ENCODE assay signal across 16 cellular contexts in the genomic region with DNA sequence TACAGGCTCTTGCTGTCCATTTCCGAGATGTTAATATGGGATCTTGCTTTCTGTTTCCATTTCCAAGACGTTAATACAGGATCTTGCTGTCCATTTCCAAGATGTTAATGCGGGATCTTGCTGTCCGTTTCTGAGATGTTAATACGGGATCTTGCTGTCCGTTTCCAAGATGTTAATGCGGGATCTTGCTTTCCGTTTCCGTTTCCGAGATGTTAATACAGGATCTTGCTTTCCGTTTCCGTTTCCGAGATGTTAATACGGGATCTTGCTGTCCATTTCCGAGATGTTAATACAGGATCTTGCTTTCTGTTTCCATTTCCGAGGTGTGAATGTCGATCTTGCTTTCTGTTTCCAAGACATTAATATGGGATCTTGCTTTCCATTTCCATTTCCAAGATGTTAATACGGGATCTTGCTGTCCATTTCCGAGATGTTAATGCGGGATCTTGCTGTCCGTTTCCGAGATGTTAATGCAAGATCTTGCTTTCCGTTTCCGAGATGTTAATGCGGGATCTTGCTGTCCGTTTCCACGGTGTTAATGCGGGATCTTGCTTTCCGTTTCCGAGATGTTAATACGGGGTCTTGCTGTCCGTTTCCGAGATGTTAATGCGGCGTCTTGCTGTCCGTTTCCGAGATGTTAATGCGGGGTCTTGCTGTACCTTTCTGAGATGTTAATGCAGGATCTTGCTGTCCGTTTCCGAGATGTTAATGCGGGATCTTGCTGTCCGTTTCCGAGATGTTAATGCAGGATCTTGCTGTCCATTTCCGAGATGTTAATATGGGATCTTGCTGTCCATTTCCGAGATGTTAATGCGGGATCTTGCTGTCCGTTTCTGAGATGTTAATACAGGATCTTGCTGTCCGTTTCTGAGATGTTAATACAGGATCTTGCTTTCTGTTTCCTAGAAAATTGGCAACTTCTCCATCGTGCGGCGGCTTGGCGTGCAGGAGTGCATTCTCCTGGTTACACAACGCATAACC. TPM values are rescaled to one million over a fixed set of nuclear protein-coding genes. Genes with fewer than 3 reads are reported as not detected.
DNase-seq lines count a peak whose midpoint lies in the region; ATAC-seq and TF ChIP-seq lines count a peak whose summit lies in the region.
"Had no signal": no experiment of that assay in that cellular context is flagged by ENCODE, and none has a peak within 500 bp of the region (broad histone marks: within the 10 kb centered on the region; RNA-seq: fewer than 3 reads in every experiment).

No MANE protein-coding gene starts in this region.

- no peak overlapping the region for H4K8ac ChIP-seq in neuronal stem cell (ENCODE audit: low read depth, low read length)

- intact Hi-C loops in left lung (cut with DNase I): no loop called here

- H3K4ac ChIP-seq in neuronal stem cell (ENCODE audit: low read length): no peak overlapping the region

- H2AK5ac ChIP-seq in neuronal stem cell (ENCODE audit: low read depth, low read length): no peak overlapping the region

- WGBS in neuronal stem cell (ENCODE audit: extremely low coverage in 2 of 2, insufficient read length in 2 of 2, insufficient replicate concordance in 1 of 2), 2 donors: no CpG with 5 or more reads among the region's 53 CpGs

- no peak overlapping the region for H2BK15ac ChIP-seq in neuronal stem cell (ENCODE audit: low read length)

- DNase-seq in GM12865 (ENCODE audit: low read depth) (peak; percentile 63), SK-MEL-5 (ENCODE audit: low read depth, low spot score) (peak; percentile 13), fibroblast of gingiva (ENCODE audit: low read depth) (peak; percentile 50), neuronal stem cell (ENCODE audit: low spot score) (peak; percentile 57), left lung (no peak), NCI-H1417 treated with DMSO at 0.1 percent for 48 hours (lab: John Stamatoyannopoulos, UW) (no peak)
- no peak for DNase-seq in activated CD8-positive, alpha-beta memory T cell treated with anti-CD3 and anti-CD28 coated beads for 24 hours
- DNase-seq: activated effector memory CD4-positive, alpha-beta T cell treated with Interleukin-2 at 50 U/mL for 16 hours; DMS 273 treated with DMSO at 0.1 percent for 48 hours; H7; NCI-H1105 treated with DMSO at 0.1 percent for 48 hours; nephron progenitor cell; stimulated activated CD4-positive, alpha-beta T cell treated with anti-CD3 and anti-CD28 coated beads, Interleukin-4, amount 100 ng/mL, for 1 hour; WERI-Rb-1 had no signal

- H3K4me3 ChIP-seq in GM12865 (ENCODE audit: low read depth, low read length) (no peak overlapping the region), neuronal stem cell (ENCODE audit: low read length in 2 of 2) (no peak overlapping the region), left lung (no peak overlapping the region)
- H3K4me3 ChIP-seq: PC-9 had no signal

- no peak overlapping the region for H3K9ac ChIP-seq in neuronal stem cell (ENCODE audit: low read depth, low read length, poor library complexity)

- peaks cover 30 to 78% of the 10 kb centered on the region in 2 donors for H3K36me3 ChIP-seq in neuronal stem cell (replicated peaks in 1 of 2; ENCODE audit: control insufficient read depth in 2 of 2, insufficient read depth in 2 of 2, low read length in 2 of 2)
- peaks cover 5 to 95% of the 10 kb centered on the region in 2 donors for H3K36me3 ChIP-seq in left lung

- no peak overlapping the region for H2BK12ac ChIP-seq in neuronal stem cell (ENCODE audit: low read length)

- H3K23ac ChIP-seq in neuronal stem cell (ENCODE audit: low read depth, low read length, poor library complexity): no peak overlapping the region

- H3K9me3 ChIP-seq in neuronal stem cell (replicated peaks in 1 of 2; ENCODE audit: control insufficient read depth in 2 of 2, insufficient read depth in 1 of 2, low read depth in 1 of 2, low read length in 2 of 2) (peaks cover 23 to 34% of the 10 kb centered on the region in 2 donors), left lung (no peaks in the 10 kb centered on the region)

- no peak overlapping the region for H3K4me2 ChIP-seq in neuronal stem cell (ENCODE audit: insufficient read depth, low read length, poor library complexity, severe bottlenecking)
- H3K4me2 ChIP-seq: PC-9 had no signal

- H3K27ac ChIP-seq in neuronal stem cell (replicated peaks; ENCODE audit: low read length) (no peak overlapping the region), left lung (no peak overlapping the region)
- H3K27ac ChIP-seq: PC-9, WERI-Rb-1 had no signal

- H4K91ac ChIP-seq in neuronal stem cell (ENCODE audit: low read depth, low read length, poor library complexity): no peak overlapping the region

- no peak overlapping the region for H3K14ac ChIP-seq in neuronal stem cell (ENCODE audit: low read length)

- no peak overlapping the region for H2BK5ac ChIP-seq in neuronal stem cell (ENCODE audit: low read length)

- in situ Hi-C loops in SK-MEL-5 (cut with HindIII; ENCODE audit: low pct_unique_long_range_greater_than_20kb, low sequenced_read_pairs): no loop called here

- ATAC-seq in GM18517 (IDR thresholded peaks at IDR 0.05; ENCODE audit: unreplicated experiment) (no peak), left lung (no peak)

- H3K4me1 ChIP-seq in neuronal stem cell (ENCODE audit: control insufficient read depth in 2 of 2, insufficient read depth in 1 of 2, low read depth in 1 of 2, low read length in 2 of 2) (no peaks in the 10 kb centered on the region), left lung (no peaks in the 10 kb centered on the region)

- H3K27me3 ChIP-seq in neuronal stem cell (ENCODE audit: control insufficient read depth in 3 of 3, insufficient read depth in 3 of 3, low read depth in 1 of 3, low read length in 3 of 3) (no peaks in the 10 kb centered on the region), left lung (no peaks in the 10 kb centered on the region)

- TF ChIP-seq CTCF in GM12865 (IDR thresholded peaks at IDR 0.05; ENCODE audit: insufficient read depth, low read depth, low read length, missing control alignments) (no peak), left lung (IDR thresholded peaks at IDR 0.05) (no peak)

- H3K18ac ChIP-seq in neuronal stem cell (ENCODE audit: low read length): no peak overlapping the region

- no peak overlapping the region for H2BK120ac ChIP-seq in neuronal stem cell (ENCODE audit: low read depth, low read length)

- H3K79me1 ChIP-seq in neuronal stem cell (ENCODE audit: low read depth, low read length): peaks cover 3% of the 10 kb centered on the region

- H2AFZ ChIP-seq in neuronal stem cell (ENCODE audit: low read length): no peak overlapping the region
- H2AFZ ChIP-seq: PC-9 had no signal

RNA-seq across cellular contexts. Expression of a gene that starts 38.3 kb away (rescaled TPM):
- 1.1 and 1.2 TPM in 2 replicates for total RNA-seq in SK-MEL-5 (2014; rRNA removed; shearing (Covaris generic))
- polyA plus RNA-seq in SK-MEL-5 (2015; cell fraction: cytosol; rRNA removed): 2.2 and 7.6 TPM in 2 replicates
- 1.9 and 8.5 TPM in 2 replicates for polyA plus RNA-seq in SK-MEL-5 (2015; cell fraction: nucleus; rRNA removed)
- polyA plus RNA-seq in neuronal stem cell (2013, experiment 1 of 2): 1.4 TPM
- polyA plus RNA-seq in neuronal stem cell (2013, experiment 2 of 2): 1.4 TPM
- total RNA-seq in left lung: 1 to 10 TPM; 3.6 to 4.6 TPM

Comparison
In these comparisons a context has a peak if more than half of its experiments do, and no peak if none do; other contexts are left out.
1. DNase-seq: peak in GM12865 (single experiment), SK-MEL-5 (single experiment), fibroblast of gingiva (single experiment) and neuronal stem cell (single experiment); none in activated CD8-positive, alpha-beta memory T cell treated with anti-CD3 and anti-CD28 coated beads for 24 hours (single experiment), left lung (0 of 2) and NCI-H1417 treated with DMSO at 0.1 percent for 48 hours (single experiment).